In the genomic region with DNA sequence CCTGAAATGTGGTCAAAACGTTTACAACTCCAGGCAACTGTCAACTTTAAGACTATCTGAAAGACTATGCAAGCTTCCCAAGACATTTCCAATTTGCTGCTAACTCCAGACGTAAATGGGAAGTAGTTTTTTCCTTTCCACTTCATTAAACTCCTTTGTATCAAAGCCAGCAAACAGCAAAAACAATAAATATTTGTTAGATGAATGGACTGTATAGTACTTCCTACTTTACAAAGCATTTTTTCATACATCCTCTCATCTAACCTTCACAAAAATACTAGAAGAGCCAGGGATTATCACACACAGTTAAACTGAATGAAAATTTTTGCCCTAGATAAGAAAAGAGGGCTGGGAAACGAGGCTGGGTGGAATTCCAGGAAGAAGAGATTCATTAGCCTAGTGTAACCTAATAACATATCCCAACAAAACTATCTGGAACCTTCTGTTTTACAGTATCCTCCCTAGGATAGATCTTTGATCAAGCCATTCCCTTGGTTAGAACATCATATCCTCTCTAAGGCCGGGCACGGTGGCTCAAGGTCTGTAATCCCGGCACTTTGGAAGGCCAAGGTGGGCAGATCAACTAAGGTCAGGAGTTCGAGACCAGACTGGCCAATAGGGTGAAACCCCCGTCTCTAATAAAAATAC, we compare ENCODE assay signal across 11 cellular contexts. TPM values are rescaled to one million over a fixed set of nuclear protein-coding genes. Genes with fewer than 3 reads are reported as not detected.
A peak's percentile ranks its signal among the peaks of the same experiment; 100 is the strongest.
DNase-seq lines count a peak whose midpoint lies in the region; TF ChIP-seq lines count a peak whose summit lies in the region.
"Had no signal": no experiment of that assay in that cellular context is flagged by ENCODE, and none has a peak within 500 bp of the region (broad histone marks: within the 10 kb centered on the region; RNA-seq: fewer than 3 reads in every experiment).

No MANE protein-coding gene starts in this region.

- H3K4me3 ChIP-seq in right atrium auricular region (no peak overlapping the region), esophagus squamous epithelium (no peak overlapping the region), sigmoid colon (no peak overlapping the region)

- peaks cover 69% of the 10 kb centered on the region for H3K4me1 Mint-ChIP-seq in activated naive CD8-positive, alpha-beta T cell treated with anti-CD3 and anti-CD28 coated beads for 36 hours

- H3K27ac ChIP-seq in right atrium auricular region, result no peak overlapping the region
- H3K27ac ChIP-seq in esophagus squamous epithelium, result peak overlapping the region in 2 of 4 donors; percentile 1 to 26
- no peak overlapping the region for H3K27ac ChIP-seq in sigmoid colon
- H3K27ac ChIP-seq: VCaP had no signal

- no peak overlapping the region for H3K4me3 Mint-ChIP-seq in activated naive CD8-positive, alpha-beta T cell treated with anti-CD3 and anti-CD28 coated beads for 36 hours

- H3K27me3 ChIP-seq in right atrium auricular region (no peaks in the 10 kb centered on the region), esophagus squamous epithelium (no peaks in the 10 kb centered on the region), sigmoid colon (no peaks in the 10 kb centered on the region)

- no peaks in the 10 kb centered on the region for H3K9me3 ChIP-seq in right atrium auricular region
- H3K9me3 ChIP-seq in esophagus squamous epithelium, result no peaks in the 10 kb centered on the region
- no peaks in the 10 kb centered on the region for H3K9me3 ChIP-seq in sigmoid colon

- H3K4me1 ChIP-seq in right atrium auricular region (peaks cover 0 to 44% of the 10 kb centered on the region in 2 donors), esophagus squamous epithelium (peaks cover 0 to 68% (median 14%) of the 10 kb centered on the region in 3 donors), sigmoid colon (peaks cover 0 to 49% (median 23%) of the 10 kb centered on the region in 4 donors)

- peaks cover 3% of the 10 kb centered on the region for H3K36me3 ChIP-seq in right atrium auricular region
- H3K36me3 ChIP-seq in esophagus squamous epithelium, result peaks cover 0 to 48% (median 0%) of the 10 kb centered on the region in 3 donors
- peaks cover 0 to 6% (median 2%) of the 10 kb centered on the region in 4 donors for H3K36me3 ChIP-seq in sigmoid colon

- H3K9me3 Mint-ChIP-seq in activated naive CD8-positive, alpha-beta T cell treated with anti-CD3 and anti-CD28 coated beads for 36 hours, result no peaks in the 10 kb centered on the region

- peak; percentile 42 for DNase-seq in right atrium auricular region (ENCODE audit: low spot score)
- no peak for DNase-seq in cardiac septum (ENCODE audit: low spot score)
- no peak for DNase-seq in activated naive CD8-positive, alpha-beta T cell treated with anti-CD3 and anti-CD28 coated beads for 36 hours
- peak; percentile 5 for DNase-seq in left kidney (ENCODE audit: low read depth, low spot score)
- no peak for DNase-seq in NCI-H524 (lab: John Stamatoyannopoulos, UW)
- DNase-seq in esophagus squamous epithelium (lab: John Stamatoyannopoulos, UW), result no peak
- no peak for DNase-seq in NCI-H748 (lab: John Stamatoyannopoulos, UW; ENCODE audit: unreplicated experiment)
- DNase-seq in sigmoid colon, result no peak
- DNase-seq: amniotic stem cell, COR-L47 had no signal

- H3K27me3 Mint-ChIP-seq in activated naive CD8-positive, alpha-beta T cell treated with anti-CD3 and anti-CD28 coated beads for 36 hours, result no peaks in the 10 kb centered on the region

- TF ChIP-seq CTCF in right atrium auricular region (IDR thresholded peaks at IDR 0.05) (no peak), esophagus squamous epithelium (IDR thresholded peaks at IDR 0.05) (no peak), sigmoid colon (IDR thresholded peaks at IDR 0.05) (no peak)

- no peak for TF ChIP-seq EP300 in sigmoid colon (IDR thresholded peaks at IDR 0.05)

- TF ChIP-seq POLR2A in esophagus squamous epithelium (IDR thresholded peaks at IDR 0.05) (no peak), sigmoid colon (IDR thresholded peaks at IDR 0.05) (no peak)

- 56% methylated on average over 6 to 8 of the region's 8 CpGs for WGBS in esophagus squamous epithelium, 2 donors
- 75 to 80% methylated on average over 8 of the region's 8 CpGs for WGBS in sigmoid colon, 2 donors

- intact Hi-C loops in cardiac septum (cut with DNase I), result no loop called here
- intact Hi-C loops in esophagus squamous epithelium (cut with DNase I), result no loop called here
- intact Hi-C loops in sigmoid colon (cut with DNase I), result no loop called here

- H3K27ac Mint-ChIP-seq in activated naive CD8-positive, alpha-beta T cell treated with anti-CD3 and anti-CD28 coated beads for 36 hours, result peak overlapping the region; percentile 41

- peaks cover 36% of the 10 kb centered on the region for H3K36me3 Mint-ChIP-seq in activated naive CD8-positive, alpha-beta T cell treated with anti-CD3 and anti-CD28 coated beads for 36 hours

RNA-seq across cellular contexts. Expression of gene NUP98, which starts 10.4 kb away (rescaled TPM):
- 10 to 100 TPM; 58.8 to 94.5 TPM for total RNA-seq in right atrium auricular region
- 49.6 TPM for total RNA-seq in cardiac septum
- total RNA-seq in activated naive CD8-positive, alpha-beta T cell treated with anti-CD3 and anti-CD28 coated beads for 36 hours, result 100 to 1,000 TPM in 1 of 2 experiments, 10 to 100 TPM in 1; 98.1 to 115 TPM
- total RNA-seq in esophagus squamous epithelium, result 100 to 1,000 TPM in 1 of 4 donors, 10 to 100 TPM in 3; 54.2 to 110 (median 79.2) TPM
- 100 to 1,000 TPM in 3 of 4 donors, 10 to 100 TPM in 1; 83.5 to 158 (median 126) TPM for total RNA-seq in sigmoid colon
- 10 to 100 TPM; 14.4 to 33.3 (median 14.6) TPM for polyA plus RNA-seq in sigmoid colon

RNA-seq across cellular contexts. Expression of gene PGAP2, which starts 21.5 kb away (rescaled TPM):
- total RNA-seq in right atrium auricular region, result 10 to 100 TPM; 10.8 to 14.9 TPM
- 22.7 TPM for total RNA-seq in cardiac septum
- total RNA-seq in activated naive CD8-positive, alpha-beta T cell treated with anti-CD3 and anti-CD28 coated beads for 36 hours, result 10 to 100 TPM; 35.4 to 35.6 TPM
- total RNA-seq in esophagus squamous epithelium, result 10 to 100 TPM; 10.8 to 30.8 (median 27.5) TPM
- total RNA-seq in sigmoid colon, result 1 to 10 TPM; 3.7 to 7.1 (median 4.5) TPM
- polyA plus RNA-seq in sigmoid colon, result 10 to 100 TPM in 2 of 3 donors, 1 to 10 TPM in 1; 6.9 to 19.4 (median 11.4) TPM

RNA-seq across cellular contexts. Expression of gene RHOG, which starts 53.9 kb away (rescaled TPM):
- total RNA-seq in right atrium auricular region (10 to 100 TPM; 20.1 to 48.9 TPM), cardiac septum (27.5 TPM), esophagus squamous epithelium (10 to 100 TPM; 51.6 to 84.5 (median 72.7) TPM), sigmoid colon (10 to 100 TPM; 37.3 to 48.7 (median 46.0) TPM)
- total RNA-seq in activated naive CD8-positive, alpha-beta T cell treated with anti-CD3 and anti-CD28 coated beads for 36 hours, result 100 to 1,000 TPM; 183 to 190 TPM
- 10 to 100 TPM; 59.5 to 90.3 (median 81.8) TPM for polyA plus RNA-seq in sigmoid colon

Comparison
In these comparisons a context has a peak if more than half of its experiments do, and no peak if none do; other contexts are left out.
1. DNase-seq: peak in right atrium auricular region (single experiment) and left kidney (single experiment); none in cardiac septum (single experiment), activated naive CD8-positive, alpha-beta T cell treated with anti-CD3 and anti-CD28 coated beads for 36 hours (single experiment), NCI-H524 (0 of 2), esophagus squamous epithelium (single experiment), NCI-H748 (single experiment) and sigmoid colon (single experiment).